ENCODE assay signal across 27 cellular contexts in genomic region chr9:126435105-126435504, GRCh38.
"Had no signal": no experiment of that assay in that cellular context is flagged by ENCODE, and none has a peak within 500 bp of the region (broad histone marks: within the 10 kb centered on the region; RNA-seq: fewer than 3 reads in every experiment).

No MANE protein-coding gene starts in this region.

- H3K27me3 Mint-ChIP-seq: dendritic cell treated with granulocyte-macrophage colony-stimulating factor and Interleukin-4, amounts not matched to agents 40 ng/mL and 50 ng/mL, for 4 days; naive thymus-derived CD8-positive, alpha-beta T cell had no signal

- H3K27ac ChIP-seq: colonic mucosa, esophagus squamous epithelium, heart right ventricle, lower lobe of right lung, neutrophil, parathyroid adenoma, right lobe of liver, stomach, thoracic aorta, upper lobe of left lung had no signal

- H2AFZ ChIP-seq: parathyroid adenoma had no signal

- H3K4me3 Mint-ChIP-seq: dendritic cell treated with granulocyte-macrophage colony-stimulating factor and Interleukin-4, amounts not matched to agents 40 ng/mL and 50 ng/mL, for 4 days; naive thymus-derived CD8-positive, alpha-beta T cell; neural crest cell had no signal

- H3K4me3 ChIP-seq: colonic mucosa, esophagus squamous epithelium, heart right ventricle, lower lobe of right lung, right lobe of liver, smooth muscle cell, stomach, thoracic aorta, tibial nerve, upper lobe of left lung had no signal

- H3K79me2 ChIP-seq: parathyroid adenoma had no signal

- H3K9ac ChIP-seq: parathyroid adenoma had no signal

- H3K27ac Mint-ChIP-seq: dendritic cell treated with granulocyte-macrophage colony-stimulating factor and Interleukin-4, amounts not matched to agents 40 ng/mL and 50 ng/mL, for 4 days; progenitor cell of endocrine pancreas had no signal

- DNase-seq: colonic mucosa; effector memory CD4-positive, alpha-beta T cell; erythroblast; esophagus squamous epithelium; foreskin melanocyte; glutamatergic neuron; heart right ventricle; hippocampal formation; kidney glomerular epithelial cell; left ventricle myocardium superior; lower lobe of right lung; naive thymus-derived CD8-positive, alpha-beta T cell; right lobe of liver; stimulated activated CD4-positive, alpha-beta T cell treated with anti-CD3 and anti-CD28 coated beads, Interleukin-12 subunit alpha, Interleukin-12 subunit beta, amount 100 ng/mL, for 4 hours; stimulated activated CD4-positive, alpha-beta T cell treated with anti-CD3 and anti-CD28 coated beads, Interleukin-1b, Interleukin-23, amount 100 ng/mL, for 48 hours; stimulated activated CD4-positive, alpha-beta T cell treated with anti-CD3 and anti-CD28 coated beads, Interleukin-4, amount 100 ng/mL, for 1 hour; stimulated activated naive CD4-positive, alpha-beta T cell treated with Interleukin-2 at 50 U/mL for 16 hours; stomach; upper lobe of left lung had no signal

- H3K27me3 ChIP-seq: colonic mucosa, esophagus squamous epithelium, heart right ventricle, neutrophil, right lobe of liver, stomach, tibial nerve, upper lobe of left lung had no signal

- H3K36me3 ChIP-seq: colonic mucosa, neutrophil had no signal

- H3K9me3 Mint-ChIP-seq: dendritic cell treated with granulocyte-macrophage colony-stimulating factor and Interleukin-4, amounts not matched to agents 40 ng/mL and 50 ng/mL, for 4 days; naive thymus-derived CD8-positive, alpha-beta T cell; neural crest cell had no signal

- H3K4me1 ChIP-seq: colonic mucosa, heart right ventricle, lower lobe of right lung, parathyroid adenoma, right lobe of liver had no signal

- ATAC-seq: heart right ventricle; left ventricle myocardium superior; lower lobe of right lung; naive thymus-derived CD8-positive, alpha-beta T cell; right lobe of liver had no signal

- H3K9me3 ChIP-seq: colonic mucosa, esophagus squamous epithelium, heart right ventricle, lower lobe of right lung, neutrophil, right lobe of liver, stomach, thoracic aorta, tibial nerve, upper lobe of left lung had no signal

- H3K4me2 ChIP-seq: smooth muscle cell had no signal
